In the genomic region with DNA sequence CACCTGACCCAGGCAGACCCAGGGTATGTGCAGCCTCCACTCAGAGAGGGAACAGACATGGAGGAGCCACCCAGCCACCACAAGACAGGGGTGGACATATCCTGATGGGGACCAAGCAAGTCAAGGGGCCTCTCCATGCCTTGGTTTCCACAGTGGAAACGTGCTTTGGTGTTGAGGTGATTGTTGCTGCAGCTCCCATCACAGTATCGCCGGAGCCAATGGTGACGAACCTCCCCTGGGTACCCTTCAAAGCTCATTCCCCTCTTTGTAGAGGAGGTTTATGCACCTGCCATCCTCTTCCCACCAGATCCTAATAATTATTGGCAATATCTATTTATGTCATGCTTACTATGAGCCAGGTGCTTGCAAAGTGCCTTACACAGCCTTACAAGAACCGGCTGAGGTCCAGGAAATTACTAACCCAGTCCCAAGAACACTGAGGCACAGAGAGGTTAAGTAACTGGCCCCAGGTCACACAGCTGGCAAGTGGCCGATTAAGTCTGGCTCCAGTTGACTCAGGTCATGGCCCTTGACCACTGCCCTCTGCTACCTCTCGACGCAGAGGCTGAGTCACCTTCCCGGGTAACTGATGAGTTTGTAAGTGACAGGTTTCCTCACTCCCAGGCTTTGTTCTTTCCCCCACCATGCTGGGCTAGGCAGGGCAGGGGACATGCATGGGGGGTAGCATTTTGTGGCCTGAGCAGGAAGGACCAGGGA, we compare ENCODE assay signal across 22 cellular contexts. TPM values are rescaled to one million over a fixed set of nuclear protein-coding genes. Genes with fewer than 3 reads are reported as not detected.
DNase-seq lines count a peak whose midpoint lies in the region; ATAC-seq, FAIRE-seq and TF ChIP-seq lines count a peak whose summit lies in the region.
"Had no signal": no experiment of that assay in that cellular context is flagged by ENCODE, and none has a peak within 500 bp of the region (broad histone marks: within the 10 kb centered on the region; RNA-seq: fewer than 3 reads in every experiment).

No MANE protein-coding gene starts in this region.

- no peak overlapping the region for H2AFZ ChIP-seq in osteoblast (ENCODE audit: low read length)
- H2AFZ ChIP-seq: GM23248 had no signal

- ATAC-seq in HG03457 (IDR thresholded peaks at IDR 0.05; ENCODE audit: unreplicated experiment) (no peak), pancreas (no peak)

- H3K36me3 ChIP-seq in HEK293 (ENCODE audit: control insufficient read depth in 2 of 2, insufficient read depth in 1 of 2, low read length in 2 of 2) (no peaks in the 10 kb centered on the region), osteoblast (ENCODE audit: insufficient read depth, low read length) (no peaks in the 10 kb centered on the region), HAP-1 (replicated peaks) (no peaks in the 10 kb centered on the region), pancreas (no peaks in the 10 kb centered on the region)
- H3K36me3 ChIP-seq: BLaER1 had no signal

- no peaks in the 10 kb centered on the region for H4K20me1 ChIP-seq in osteoblast (ENCODE audit: insufficient read depth, low read length)
- H4K20me1 ChIP-seq: BLaER1 had no signal

- H3K9me3 ChIP-seq in HEK293 (ENCODE audit: control insufficient read depth, insufficient read depth, low read depth, low read length): no peaks in the 10 kb centered on the region
- no peaks in the 10 kb centered on the region for H3K9me3 ChIP-seq in osteoblast (ENCODE audit: low read depth, low read length)
- H3K9me3 ChIP-seq in HAP-1: no peaks in the 10 kb centered on the region
- H3K9me3 ChIP-seq in pancreas: no peaks in the 10 kb centered on the region
- H3K9me3 ChIP-seq: BLaER1 had no signal

- H3K4me1 ChIP-seq in HEK293 (ENCODE audit: control insufficient read depth, insufficient read depth, low read length): no peaks in the 10 kb centered on the region
- H3K4me1 ChIP-seq in osteoblast (ENCODE audit: insufficient read depth, low read length): no peaks in the 10 kb centered on the region
- H3K4me1 ChIP-seq in HAP-1: no peaks in the 10 kb centered on the region
- no peaks in the 10 kb centered on the region for H3K4me1 ChIP-seq in pancreas

- TF ChIP-seq CTCF in HEK293 (tag by site-specific recombination; IDR thresholded peaks at IDR 0.05) (no peak), fibroblast of mammary gland (conservative IDR thresholded peaks at IDR 0.05; ENCODE audit: control insufficient read depth, insufficient read depth, low read depth, low read length) (no peak), osteoblast (IDR thresholded peaks at IDR 0.05; ENCODE audit: extremely low read depth, low read depth, low read length) (no peak), pancreas (IDR thresholded peaks at IDR 0.05) (no peak)

- in situ Hi-C loops in HAP-1 (cut with MboI; ENCODE audit: low sequenced_read_pairs): no loop called here

- H3K4me2 ChIP-seq in osteoblast (ENCODE audit: insufficient read depth, low read length): no peak overlapping the region
- H3K4me2 ChIP-seq: BLaER1 had no signal

- intact Hi-C loops in pancreas (cut with DNase I): no loop called here

- peak; percentile 13 for DNase-seq in fibroblast of mammary gland (ENCODE audit: low read depth)
- DNase-seq in osteoblast (ENCODE audit: insufficient read length, low spot score, missing footprints): peak; percentile 25
- DNase-seq in HAP-1 (ENCODE audit: low spot score in 2 of 2): no peak
- no peak for DNase-seq in NCI-H2171 treated with DMSO at 0.1 percent for 48 hours (lab: John Stamatoyannopoulos, UW)
- DNase-seq in pancreas: no peak
- DNase-seq: AML-193; CD4-positive, alpha-beta memory T cell; DMS153; DMS79; GDM1; GM23248; HCEC 1CT; HFFc6 had no signal

- 75 to 78% methylated on average over 9 of the region's 9 CpGs for WGBS in pancreas, 2 donors

- H3K4me3 ChIP-seq in HEK293 (ENCODE audit: low read depth, low read length) (no peak overlapping the region), fibroblast of mammary gland (ENCODE audit: control insufficient read depth, low read depth, low read length) (no peak overlapping the region), osteoblast (ENCODE audit: insufficient read depth, low read length) (no peak overlapping the region), HAP-1 (no peak overlapping the region), pancreas (no peak overlapping the region)
- H3K4me3 ChIP-seq: BLaER1, GM23248 had no signal

- H3K27ac ChIP-seq in HEK293 (ENCODE audit: extremely low read depth, low read depth, low read length) (no peak overlapping the region), osteoblast (ENCODE audit: low read depth, low read length) (no peak overlapping the region), pancreas (no peak overlapping the region)
- H3K27ac ChIP-seq: BLaER1, GM23248 had no signal

- H3K79me2 ChIP-seq in osteoblast (ENCODE audit: insufficient read depth, low read length): no peaks in the 10 kb centered on the region

- no peak for FAIRE-seq in pancreas (lab: Jason Lieb, UNC)
- FAIRE-seq: A204.1, GM12892, GM18507 had no signal

- H3K27me3 ChIP-seq in osteoblast (ENCODE audit: insufficient read depth, low read length) (no peaks in the 10 kb centered on the region), HAP-1 (ENCODE audit: low read depth) (no peaks in the 10 kb centered on the region), pancreas (no peaks in the 10 kb centered on the region)
- H3K27me3 ChIP-seq: BLaER1 had no signal

- CTCF ChIA-PET in HEK293 (lab: Yijun Ruan, JAX): interaction anchor here (1.1 kb wide), 1 partner anchor 11 kb away, joined by 4 read pairs; no protein-coding TSS in a partner anchor

- POLR2A ChIA-PET in HEK293 (lab: Yijun Ruan, JAX): interaction anchor here (0.6 kb wide), 1 partner anchor 435 kb away, joined by 3 read pairs; the partner anchor contains the start of gene NUDT21

TF ChIP-seq in HEK293, 187 proteins besides CTCF, POLR2A, EP300 and RAD21:
- no peak for TF ChIP-seq ZNF529 (tag by site-specific recombination; IDR thresholded peaks at IDR 0.05; ENCODE audit: insufficient replicate concordance)
- peak; percentile 93; the same call in 1 of the 2 replicates for TF ChIP-seq TRIM28 (IDR thresholded peaks at IDR 0.05; ENCODE audit: borderline replicate concordance, low read length)
- no peak for TF ChIP-seq ZNF174 (tag by site-specific recombination; IDR thresholded peaks at IDR 0.05)
- TF ChIP-seq ZNF704 (tag by site-specific recombination; IDR thresholded peaks at IDR 0.05): no peak
- no peak for TF ChIP-seq ZNF776 (tag by site-specific recombination; IDR thresholded peaks at IDR 0.05; ENCODE audit: borderline replicate concordance)
- TF ChIP-seq ZNF768 (tag by site-specific recombination; IDR thresholded peaks at IDR 0.05): peak; percentile 70

RNA-seq across cellular contexts. Expression of gene SLC12A3, which starts 20.6 kb away (rescaled TPM):
- total RNA-seq in osteoblast (not detected in 2 replicates), pancreas (under 1 TPM in 5 of 6 donors, not detected in 1; 0.05 to 0.12 (median 0.08) TPM)
- under 1 TPM; 0.04 to 0.05 TPM for polyA plus RNA-seq in pancreas
- total RNA-seq: CD4-positive, alpha-beta memory T cell; Daoy; GM23248; H4; HFFc6 had no signal
- polyA plus RNA-seq: CD14-positive monocyte; CD4-positive, alpha-beta memory T cell; GM23248 had no signal

RNA-seq across cellular contexts. Expression of gene HERPUD1, which starts 46.3 kb away (rescaled TPM):
- total RNA-seq in osteoblast (190 and 209 TPM in 2 replicates), pancreas (100 to 1,000 TPM; 165 to 298 (median 238) TPM)
- 100 to 1,000 TPM in 1 of 2 donors, 10 to 100 TPM in 1; 78.2 to 144 TPM for polyA plus RNA-seq in pancreas

Comparison
In these comparisons a context has a peak if more than half of its experiments do, and no peak if none do; other contexts are left out.
1. DNase-seq: peak in fibroblast of mammary gland (single experiment) and osteoblast (single experiment); none in HAP-1 (0 of 2), NCI-H2171 treated with DMSO at 0.1 percent for 48 hours (single experiment) and pancreas (0 of 6).